Comparison of ENCODE assay signal across 9 cellular contexts in genomic region chr6:108838101-108838717, GRCh38. TPM values are rescaled to one million over a fixed set of nuclear protein-coding genes. Genes with fewer than 3 reads are reported as not detected.
DNase-seq lines count a peak whose midpoint lies in the region; ATAC-seq, FAIRE-seq and TF ChIP-seq lines count a peak whose summit lies in the region.
"Had no signal": no experiment of that assay in that cellular context is flagged by ENCODE, and none has a peak within 500 bp of the region (broad histone marks: within the 10 kb centered on the region; RNA-seq: fewer than 3 reads in every experiment).

No MANE protein-coding gene starts in this region.

- peak overlapping the region; percentile 0 for H3K4me3 Mint-ChIP-seq in activated T-helper 17 cell treated with anti-CD3 and anti-CD28 coated beads, Interleukin-2, amount 50 U/mL, for 72 hours
- H3K4me3 Mint-ChIP-seq in activated T-cell treated with anti-CD3 and anti-CD28 coated beads, Interleukin-2, amount 50 U/mL, for 72 hours = peak overlapping the region in 1 of 2 donors; percentile 25

- POLR2A ChIA-PET in HepG2 (lab: Yijun Ruan, JAX) = no interaction called here

- peak overlapping the region; percentile 41 for H3K27ac Mint-ChIP-seq in activated T-helper 17 cell treated with anti-CD3 and anti-CD28 coated beads, Interleukin-2, amount 50 U/mL, for 72 hours
- no peak overlapping the region for H3K27ac Mint-ChIP-seq in activated T-cell treated with anti-CD3 and anti-CD28 coated beads, Interleukin-2, amount 50 U/mL, for 72 hours

- DNase-seq in HepG2 (ENCODE audit: low spot score) = no peak
- DNase-seq in right lobe of liver = no peak
- peak; percentile 77 for DNase-seq in iPS-NIHi7 (ENCODE audit: extremely low spot score)
- no peak for DNase-seq in activated T-cell treated with anti-CD3 and anti-CD28 coated beads, Interleukin-2, amount 50 U/mL, for 72 hours
- no peak for DNase-seq in activated effector memory CD4-positive, alpha-beta T cell treated with Interleukin-2 at 50 U/mL for 16 hours
- DNase-seq: NCI-H1436 had no signal

- in situ Hi-C loops in HepG2 (cut with HindIII; ENCODE audit: extremely low pct_ligation_motif_present, low pct_unique_long_range_greater_than_20kb) = loop anchor here (5.0 kb wide), 1 partner anchor 296 kb away; no protein-coding TSS in a partner anchor

- no peak overlapping the region for H3K27ac ChIP-seq in HepG2 (ENCODE audit: extremely low read length, insufficient read depth, low read length)
- no peak overlapping the region for H3K27ac ChIP-seq in right lobe of liver

- peaks cover 2 to 29% of the 10 kb centered on the region in 2 experiments for H3K27me3 ChIP-seq in HepG2 (ENCODE audit: control insufficient read depth in 1 of 2, insufficient read depth in 2 of 2, low read length in 2 of 2)
- H3K27me3 ChIP-seq in right lobe of liver = no peaks in the 10 kb centered on the region

- CTCF ChIA-PET in HepG2 (lab: Yijun Ruan, JAX; ENCODE audit: low intra/inter-chr PET ratio, low total read pairs) = interaction anchor here (1.7 to 2.2 kb wide), 2 partner anchors 235 to 296 kb away, joined by 5 to 14 read pairs; no protein-coding TSS in a partner anchor

- no peaks in the 10 kb centered on the region for H3K36me3 Mint-ChIP-seq in activated T-helper 17 cell treated with anti-CD3 and anti-CD28 coated beads, Interleukin-2, amount 50 U/mL, for 72 hours (ENCODE audit: low read depth)
- H3K36me3 Mint-ChIP-seq in activated T-cell treated with anti-CD3 and anti-CD28 coated beads, Interleukin-2, amount 50 U/mL, for 72 hours (ENCODE audit: insufficient read depth in 2 of 2) = no peaks in the 10 kb centered on the region

- H3K9ac ChIP-seq in HepG2 (ENCODE audit: insufficient read depth, low read depth, low read length) = no peak overlapping the region

- no peak for FAIRE-seq in HepG2 (lab: Jason Lieb, UNC)

- H3K4me3 ChIP-seq in HepG2 (replicated peaks in 1 of 3; ENCODE audit: insufficient read depth in 1 of 3, low read depth in 2 of 3, low read length in 3 of 3) (no peak overlapping the region), right lobe of liver (no peak overlapping the region)

- WGBS in HepG2 (ENCODE audit: low lambda C conversion rate) = 53% methylated on average over 22 of the region's 24 CpGs
- WGBS in right lobe of liver (ENCODE audit: insufficient coverage, low coverage, low lambda C conversion rate, missing lambda C conversion rate) = 49% methylated on average over 15 of the region's 24 CpGs

- H3K27me3 Mint-ChIP-seq in activated T-helper 17 cell treated with anti-CD3 and anti-CD28 coated beads, Interleukin-2, amount 50 U/mL, for 72 hours = no peaks in the 10 kb centered on the region
- H3K27me3 Mint-ChIP-seq in activated T-cell treated with anti-CD3 and anti-CD28 coated beads, Interleukin-2, amount 50 U/mL, for 72 hours (ENCODE audit: low read depth) = peaks cover 26% of the 10 kb centered on the region

- TF ChIP-seq CTCF in HepG2 (CRISPR knock-in tag; IDR thresholded peaks at IDR 0.05) = peak; percentile 71
- TF ChIP-seq CTCF in right lobe of liver (IDR thresholded peaks at IDR 0.05) = peak in 1 of 4 donors; percentile 11

- H4K20me1 ChIP-seq in HepG2 (ENCODE audit: insufficient read depth, low read length) = no peaks in the 10 kb centered on the region

- intact Hi-C loops in HepG2 (cut with micrococcal nuclease; ENCODE audit: unreplicated experiment) = loop anchor here (5.0 kb wide), 2 partner anchors 56 to 281 kb away; no protein-coding TSS in a partner anchor
- intact Hi-C loops in right lobe of liver (cut with DNase I) = loop anchor here in 1 of 2 donors (10.0 kb wide), 1 partner anchor 293 kb away; no protein-coding TSS in a partner anchor

- TF ChIP-seq POLR2A in HepG2 (IDR thresholded peaks at IDR 0.05; ENCODE audit: insufficient read depth in 1 of 2, low read depth in 2 of 2, low read length in 2 of 2) = no peak
- no peak for TF ChIP-seq POLR2A in right lobe of liver (IDR thresholded peaks at IDR 0.05)

- H3K9me3 ChIP-seq in HepG2 (ENCODE audit: low read length) = no peaks in the 10 kb centered on the region
- H3K9me3 ChIP-seq in right lobe of liver = no peaks in the 10 kb centered on the region

- no TSS peak for BruUV-seq in HepG2 (replicated peaks; lab: Mats Ljungman, UMichigan)

- TF ChIP-seq EP300 in HepG2 (IDR thresholded peaks at IDR 0.05; ENCODE audit: low read depth in 2 of 2, low read length in 2 of 2) = no peak
- no peak for TF ChIP-seq EP300 in HepG2 (CRISPR knock-in tag; IDR thresholded peaks at IDR 0.05; ENCODE audit: borderline replicate concordance)

- no peaks in the 10 kb centered on the region for H3K79me2 ChIP-seq in HepG2 (ENCODE audit: insufficient read depth, low read length)

- H3K36me3 ChIP-seq in HepG2 (replicated peaks in 1 of 2; ENCODE audit: control insufficient read depth in 1 of 2, insufficient read depth in 2 of 2, low read length in 2 of 2) = no peaks in the 10 kb centered on the region
- H3K36me3 ChIP-seq in right lobe of liver = no peaks in the 10 kb centered on the region

- no peak overlapping the region for H2AFZ ChIP-seq in HepG2 (ENCODE audit: low read length)

- H3K4me2 ChIP-seq in HepG2 (ENCODE audit: low read depth, low read length) = peak overlapping the region; percentile 29; the same call in 1 of the 2 replicates

- H3K9me3 Mint-ChIP-seq in activated T-helper 17 cell treated with anti-CD3 and anti-CD28 coated beads, Interleukin-2, amount 50 U/mL, for 72 hours = no peaks in the 10 kb centered on the region
- H3K9me3 Mint-ChIP-seq in activated T-cell treated with anti-CD3 and anti-CD28 coated beads, Interleukin-2, amount 50 U/mL, for 72 hours = no peaks in the 10 kb centered on the region

- H3K4me1 Mint-ChIP-seq in activated T-helper 17 cell treated with anti-CD3 and anti-CD28 coated beads, Interleukin-2, amount 50 U/mL, for 72 hours = peaks cover 15% of the 10 kb centered on the region
- H3K4me1 Mint-ChIP-seq in activated T-cell treated with anti-CD3 and anti-CD28 coated beads, Interleukin-2, amount 50 U/mL, for 72 hours (ENCODE audit: low read depth) = peaks cover 20% of the 10 kb centered on the region

- 0 out of 2 replicates have a peak, but pooled peaks have one; percentile 13 for TF ChIP-seq RAD21 in HepG2 (CRISPR knock-in tag; IDR thresholded peaks at IDR 0.05)

- ATAC-seq in HepG2 (peak; percentile 76), right lobe of liver (no peak), HG03378 (IDR thresholded peaks at IDR 0.05; ENCODE audit: unreplicated experiment) (no peak), HG02884 (IDR thresholded peaks at IDR 0.05; ENCODE audit: unreplicated experiment) (no peak)
- ATAC-seq in activated T-helper 17 cell treated with anti-CD3 and anti-CD28 coated beads, Interleukin-2, amount 50 U/mL, for 72 hours (replicated peaks) = no peak
- no peak for ATAC-seq in activated T-cell treated with anti-CD3 and anti-CD28 coated beads, Interleukin-2, amount 50 U/mL, for 72 hours (replicated peaks in 1 of 2)

- H3K4me1 ChIP-seq in HepG2 (ENCODE audit: insufficient read depth, low read length) (peaks cover 9% of the 10 kb centered on the region; the same call in 1 of the 2 replicates), right lobe of liver (no peaks in the 10 kb centered on the region)

TF ChIP-seq in HepG2, 621 proteins besides CTCF, POLR2A, EP300 and RAD21:
- peak; percentile 82 for TF ChIP-seq STAG1 (CRISPR knock-in tag; IDR thresholded peaks at IDR 0.05)
- peak; percentile 35; the same call in 1 of the 2 replicates for TF ChIP-seq SMC3 (IDR thresholded peaks at IDR 0.05; ENCODE audit: low read length)
- TF ChIP-seq ZNF18 (CRISPR knock-in tag; IDR thresholded peaks at IDR 0.05; ENCODE audit: insufficient replicate concordance) = peak; percentile 48
- TF ChIP-seq ZNF234 (CRISPR knock-in tag; conservative IDR thresholded peaks at IDR 0.05) = no peak
TF ChIP-seq in HepG2: peak in this region for 3.

RNA-seq across cellular contexts. Expression of gene ARMC2, which starts 10.0 kb away (rescaled TPM):
- total RNA-seq in HepG2 (2016; rRNA removed; fragmentation: Illumina TruSeq; extraction: Trizol) (3.2 and 4.4 TPM in 2 replicates), right lobe of liver (1 to 10 TPM in 3 of 6 experiments, under 1 TPM in 3; 0.86 to 1.9 (median 1.0) TPM)
- total RNA-seq in HepG2 (2016; cell fraction: cytosol; rRNA removed; fragmentation: Illumina TruSeq; extraction: Trizol; ENCODE audit: low read depth) = 2.7 and 3.0 TPM in 2 replicates
- total RNA-seq in HepG2 (2016; cell fraction: insoluble cytoplasmic fraction; rRNA removed; fragmentation: Illumina TruSeq; extraction: Trizol) = 3.0 and 3.8 TPM in 2 replicates
- 3.9 and 4.8 TPM in 2 replicates for total RNA-seq in HepG2 (2016; cell fraction: membrane; rRNA removed; fragmentation: Illumina TruSeq; extraction: Trizol)
- 3.3 and 4.0 TPM in 2 replicates for total RNA-seq in HepG2 (2016; cell fraction: nucleus; rRNA removed; fragmentation: Illumina TruSeq; extraction: Trizol)
- 1.4 and 2.2 TPM in 2 replicates for polyA plus RNA-seq in HepG2 (2011; rRNA removed)
- polyA plus RNA-seq in HepG2 (2011; cell fraction: cytosol; rRNA removed) = 1.1 and 2.0 TPM in 2 replicates
- polyA plus RNA-seq in HepG2 (2011; cell fraction: nucleus; rRNA removed) = 0.93 and 2.3 TPM in 2 replicates
- 1.1 and 1.8 TPM in 2 replicates for polyA plus RNA-seq in HepG2 (2012)
- 4.8 and 5.1 TPM in 2 replicates for polyA plus RNA-seq in HepG2 (2016; cell fraction: cytosol; fragmentation: Illumina TruSeq; extraction: Trizol; ENCODE audit: low read depth)
- 2.6 and 3.1 TPM in 2 replicates for polyA plus RNA-seq in HepG2 (2016; cell fraction: insoluble cytoplasmic fraction; fragmentation: Illumina TruSeq; extraction: Trizol; ENCODE audit: low read depth)
- polyA plus RNA-seq in HepG2 (2016; cell fraction: membrane; fragmentation: Illumina TruSeq; extraction: Trizol; ENCODE audit: low read depth) = 3.6 and 4.0 TPM in 2 replicates
- polyA plus RNA-seq in HepG2 (2016; cell fraction: nucleus; fragmentation: Illumina TruSeq; extraction: Trizol; ENCODE audit: insufficient read depth, low read depth) = 4.9 and 5.6 TPM in 2 replicates
- polyA minus RNA-seq in HepG2 (2011; rRNA and poly(A)+ RNA removed; ENCODE audit: low replicate concordance) = 2.0 and 2.2 TPM in 2 replicates
- 1.8 and 2.2 TPM in 2 replicates for polyA minus RNA-seq in HepG2 (2011; cell fraction: cytosol; rRNA and poly(A)+ RNA removed)
- polyA minus RNA-seq in HepG2 (2011; cell fraction: nucleus; rRNA and poly(A)+ RNA removed) = 3.2 and 4.6 TPM in 2 replicates
- total RNA-seq in activated T-helper 17 cell treated with anti-CD3 and anti-CD28 coated beads, Interleukin-2, amount 50 U/mL, for 72 hours = 1 to 10 TPM; 2.9 to 5.7 TPM
- 1 to 10 TPM; 2.2 to 2.9 TPM for total RNA-seq in activated T-cell treated with anti-CD3 and anti-CD28 coated beads, Interleukin-2, amount 50 U/mL, for 72 hours
